Comparison of ENCODE assay signal across 17 cellular contexts in genomic region chr1:7402548-7402850, GRCh38.
A peak's percentile ranks its signal among the peaks of the same experiment; 100 is the strongest.
DNase-seq lines count a peak whose midpoint lies in the region; ATAC-seq and TF ChIP-seq lines count a peak whose summit lies in the region.
"Had no signal": no experiment of that assay in that cellular context is flagged by ENCODE, and none has a peak within 500 bp of the region (broad histone marks: within the 10 kb centered on the region; RNA-seq: fewer than 3 reads in every experiment).

No MANE protein-coding gene starts in this region.

- no peaks in the 10 kb centered on the region for H3K27me3 Mint-ChIP-seq in activated CD4-positive, alpha-beta memory T cell treated with anti-CD3 and anti-CD28 coated beads, Interleukin-2, amount 10 ng/mL, durations not matched to agents 7 days and 5 days

- no peaks in the 10 kb centered on the region for H4K20me1 ChIP-seq in fibroblast of lung (ENCODE audit: control insufficient read depth, extremely low read depth, insufficient read depth, low read length)

- BruUV-seq in Panc1 (replicated peaks; lab: Mats Ljungman, UMichigan), result no TSS peak

- no peak overlapping the region for H3K4me2 ChIP-seq in fibroblast of lung (ENCODE audit: extremely low read depth, insufficient read depth, low read length)

- TF ChIP-seq CTCF in GM13976 (IDR thresholded peaks at IDR 0.05; ENCODE audit: borderline replicate concordance, control extremely low read depth, extremely low read depth, insufficient read depth, missing control alignments) (no peak), Panc1 (IDR thresholded peaks at IDR 0.05) (no peak), fibroblast of lung (conservative IDR thresholded peaks at IDR 0.05 in 1 of 2, IDR thresholded peaks at IDR 0.05 in 1 of 2; ENCODE audit: low read depth in 1 of 2, low read length in 2 of 2) (no peak), prostate gland (IDR thresholded peaks at IDR 0.05) (no peak)

- CTCF ChIA-PET in Panc1 (lab: Charles Lee), result no interaction called here
- CTCF ChIA-PET in activated CD4-positive, alpha-beta memory T cell treated with anti-CD3 and anti-CD28 coated beads, Interleukin-2, amount 10 ng/mL, durations not matched to agents 7 days and 5 days (lab: Charles Lee), result no interaction called here

- DNase-seq in GM13976 (ENCODE audit: low spot score) (peak; percentile 6), Panc1 (ENCODE audit: low read depth, low spot score) (no peak), fibroblast of lung (ENCODE audit: low read depth in 2 of 2) (no peak), prostate gland (ENCODE audit: low spot score) (peak; percentile 1)
- no peak for DNase-seq in activated CD4-positive, alpha-beta memory T cell treated with anti-CD3 and anti-CD28 coated beads, Interleukin-2, amount 10 ng/mL, durations not matched to agents 7 days and 5 days
- DNase-seq: activated CD4-positive, alpha-beta T cell treated with anti-CD3 and anti-CD28 coated beads for 48 hours; activated naive CD4-positive, alpha-beta T cell treated with anti-CD3 and anti-CD28 coated beads for 36 hours; left colon; mucosa of descending colon; NCI-H1417 treated with DMSO at 0.1 percent for 48 hours; NCI-H2171 treated with DMSO at 0.1 percent for 48 hours had no signal

- no peak overlapping the region for H3K4me3 Mint-ChIP-seq in activated CD4-positive, alpha-beta memory T cell treated with anti-CD3 and anti-CD28 coated beads, Interleukin-2, amount 10 ng/mL, durations not matched to agents 7 days and 5 days
- H3K4me3 Mint-ChIP-seq: activated naive CD4-positive, alpha-beta T cell treated with anti-CD3 and anti-CD28 coated beads for 36 hours; B cell had no signal

- POLR2A ChIA-PET in Panc1 (lab: Charles Lee), result interaction anchor here (0.6 kb wide), 1 partner anchor 170 kb away, joined by 3 read pairs; no protein-coding TSS in a partner anchor
- POLR2A ChIA-PET in activated CD4-positive, alpha-beta memory T cell treated with anti-CD3 and anti-CD28 coated beads, Interleukin-2, amount 10 ng/mL, durations not matched to agents 7 days and 5 days (lab: Charles Lee), result no interaction called here

- in situ Hi-C loops in GM13976 (cut with MboI; ENCODE audit: low sequenced_read_pairs, unreplicated experiment) (no loop called here), Panc1 (cut with HindIII; ENCODE audit: low pct_unique_long_range_greater_than_20kb, low sequenced_read_pairs) (no loop called here)

- TF ChIP-seq POLR2A in prostate gland (IDR thresholded peaks at IDR 0.05), result no peak

- H3K27ac ChIP-seq in Panc1 (ENCODE audit: low read length) (peak overlapping the region; percentile 84), fibroblast of lung (ENCODE audit: insufficient read depth, low read length) (peak overlapping the region; percentile 81), prostate gland (no peak overlapping the region)
- H3K27ac ChIP-seq: coronary artery, vagina had no signal

- intact Hi-C loops in Panc1 (cut with micrococcal nuclease; ENCODE audit: unreplicated experiment), result no loop called here
- intact Hi-C loops in prostate gland (cut with DNase I), result no loop called here

- H3K4me3 ChIP-seq in Panc1 (ENCODE audit: low read depth in 2 of 2, low read length in 2 of 2), result no peak overlapping the region
- H3K4me3 ChIP-seq in fibroblast of lung (replicated peaks in 1 of 4; ENCODE audit: control extremely low read depth in 1 of 4, insufficient read depth in 1 of 4, low read depth in 3 of 4, low read length in 4 of 4), result no peak overlapping the region
- H3K4me3 ChIP-seq in prostate gland, result no peak overlapping the region
- H3K4me3 ChIP-seq: coronary artery, mucosa of descending colon, vagina had no signal

- no peak overlapping the region for H2AFZ ChIP-seq in fibroblast of lung (ENCODE audit: low read length)

- ATAC-seq in Panc1 (no peak), GM21423 (IDR thresholded peaks at IDR 0.05; ENCODE audit: unreplicated experiment) (no peak), HG03460 (IDR thresholded peaks at IDR 0.05; ENCODE audit: unreplicated experiment) (no peak)
- ATAC-seq: sciatic nerve had no signal

- no peaks in the 10 kb centered on the region for H3K9me3 Mint-ChIP-seq in activated CD4-positive, alpha-beta memory T cell treated with anti-CD3 and anti-CD28 coated beads, Interleukin-2, amount 10 ng/mL, durations not matched to agents 7 days and 5 days

- H3K36me3 Mint-ChIP-seq in activated CD4-positive, alpha-beta memory T cell treated with anti-CD3 and anti-CD28 coated beads, Interleukin-2, amount 10 ng/mL, durations not matched to agents 7 days and 5 days (ENCODE audit: low read depth), result no peaks in the 10 kb centered on the region

- no peak overlapping the region for H3K27ac Mint-ChIP-seq in activated CD4-positive, alpha-beta memory T cell treated with anti-CD3 and anti-CD28 coated beads, Interleukin-2, amount 10 ng/mL, durations not matched to agents 7 days and 5 days
- H3K27ac Mint-ChIP-seq: activated naive CD4-positive, alpha-beta T cell treated with anti-CD3 and anti-CD28 coated beads for 36 hours; B cell had no signal

- H3K27me3 ChIP-seq in Panc1 (ENCODE audit: control insufficient read depth, insufficient read depth, low read length) (no peaks in the 10 kb centered on the region), fibroblast of lung (ENCODE audit: control insufficient read depth, insufficient read depth, low read length) (no peaks in the 10 kb centered on the region), prostate gland (replicated peaks; ENCODE audit: insufficient read depth) (no peaks in the 10 kb centered on the region)
- H3K27me3 ChIP-seq: vagina had no signal

- H3K4me1 Mint-ChIP-seq in activated CD4-positive, alpha-beta memory T cell treated with anti-CD3 and anti-CD28 coated beads, Interleukin-2, amount 10 ng/mL, durations not matched to agents 7 days and 5 days, result no peaks in the 10 kb centered on the region
- H3K4me1 Mint-ChIP-seq: B cell had no signal

- no peak overlapping the region for H3K9ac ChIP-seq in fibroblast of lung (ENCODE audit: insufficient read depth, low read length)

- H3K9me3 ChIP-seq in Panc1 (ENCODE audit: control insufficient read depth, insufficient read depth, low read depth, low read length), result peaks cover 20% of the 10 kb centered on the region; the same call in 1 of the 2 replicates
- no peaks in the 10 kb centered on the region for H3K9me3 ChIP-seq in fibroblast of lung (ENCODE audit: control insufficient read depth, insufficient read depth, low read depth, low read length)
- H3K9me3 ChIP-seq in prostate gland, result no peaks in the 10 kb centered on the region

- 94% methylated on average over 2 of the region's 2 CpGs for WGBS in prostate gland

- no peaks in the 10 kb centered on the region for H3K79me2 ChIP-seq in fibroblast of lung (ENCODE audit: control insufficient read depth, insufficient read depth, low read length)

- H3K36me3 ChIP-seq in Panc1 (ENCODE audit: control insufficient read depth, insufficient read depth, low read length), result no peaks in the 10 kb centered on the region
- no peaks in the 10 kb centered on the region for H3K36me3 ChIP-seq in fibroblast of lung (ENCODE audit: control insufficient read depth, insufficient read depth, low read length)
- no peaks in the 10 kb centered on the region for H3K36me3 ChIP-seq in prostate gland
- H3K36me3 ChIP-seq: vagina had no signal

- H3K4me1 ChIP-seq in Panc1 (ENCODE audit: control insufficient read depth, insufficient read depth, low read length), result peaks cover 14% of the 10 kb centered on the region
- H3K4me1 ChIP-seq in fibroblast of lung (ENCODE audit: control insufficient read depth, extremely low read depth, insufficient read depth, low read length), result peaks cover 8% of the 10 kb centered on the region
- H3K4me1 ChIP-seq in prostate gland (replicated peaks), result no peaks in the 10 kb centered on the region
- H3K4me1 ChIP-seq: vagina had no signal

Comparison
In these comparisons a context has a peak if more than half of its experiments do, and no peak if none do; other contexts are left out.
1. DNase-seq: peak in GM13976 (single experiment) and prostate gland (single experiment); none in Panc1 (single experiment), fibroblast of lung (0 of 2) and activated CD4-positive, alpha-beta memory T cell treated with anti-CD3 and anti-CD28 coated beads, Interleukin-2, amount 10 ng/mL, durations not matched to agents 7 days and 5 days (single experiment).
2. H3K27ac ChIP-seq: peak in Panc1 (single experiment) and fibroblast of lung (single experiment); none in prostate gland (0 of 2).